Comparison of ENCODE assay signal across 24 cellular contexts in the genomic region with DNA sequence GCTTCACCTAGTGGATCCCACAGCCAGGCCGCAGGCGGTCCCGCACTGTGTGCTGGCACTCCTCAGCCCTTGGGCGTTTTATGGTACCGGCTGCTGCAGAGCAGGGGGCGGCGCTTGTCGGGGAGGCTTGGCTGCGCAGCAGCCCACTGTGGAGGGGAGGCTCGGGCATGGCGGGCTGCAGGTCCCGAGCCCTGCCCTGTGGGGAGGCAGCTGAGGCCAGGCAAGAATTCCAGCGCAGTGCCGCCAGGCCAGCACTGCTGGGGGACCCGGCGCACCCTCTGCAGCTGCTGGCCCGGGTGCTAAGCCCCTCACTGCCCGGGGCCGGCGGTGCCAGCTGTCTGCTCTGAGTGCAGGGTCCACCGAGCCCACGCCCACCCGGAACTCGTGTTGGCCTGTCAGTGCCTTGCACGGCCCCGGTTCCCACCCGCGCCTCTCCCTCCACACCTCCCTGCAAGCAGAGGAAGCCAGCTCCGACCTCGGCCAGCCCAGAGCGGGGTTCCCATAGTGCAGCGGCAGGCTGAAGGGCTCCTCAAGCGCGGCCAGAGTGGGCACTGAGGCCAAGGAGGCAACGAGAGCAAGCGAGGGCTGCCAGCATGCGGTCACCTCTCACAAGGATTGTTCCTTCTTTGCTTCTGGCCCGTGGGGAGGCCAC.
"Had no signal": no experiment of that assay in that cellular context is flagged by ENCODE, and none has a peak within 500 bp of the region (broad histone marks: within the 10 kb centered on the region; RNA-seq: fewer than 3 reads in every experiment).

No MANE protein-coding gene starts in this region.

- H3K27ac ChIP-seq: coronary artery, dorsolateral prefrontal cortex, esophagus muscularis mucosa, foreskin keratinocyte, gastroesophageal sphincter, heart left ventricle, hepatocyte, left lung had no signal

- H3K4me1 ChIP-seq: foreskin keratinocyte, heart left ventricle, left lung had no signal

- DNase-seq: dermis blood vessel endothelial cell; effector CD4-positive, alpha-beta T cell; effector memory CD4-positive, alpha-beta T cell; foreskin keratinocyte; heart left ventricle; immature natural killer cell; islet precursor cell; left cardiac atrium; left ventricle myocardium superior; mammary epithelial cell; mesendoderm; midbrain; naive thymus-derived CD4-positive, alpha-beta T cell had no signal

- H3K36me3 Mint-ChIP-seq: memory B cell; naive thymus-derived CD4-positive, alpha-beta T cell had no signal

- H3K27me3 ChIP-seq: esophagus muscularis mucosa, foreskin keratinocyte, gastroesophageal sphincter, heart left ventricle, hepatocyte, left lung had no signal

- H3K27ac Mint-ChIP-seq: immature natural killer cell; memory B cell; naive thymus-derived CD4-positive, alpha-beta T cell had no signal

- H3K9me3 ChIP-seq: esophagus muscularis mucosa, gastroesophageal sphincter, heart left ventricle had no signal

- H3K4me3 ChIP-seq: coronary artery, dorsolateral prefrontal cortex, esophagus muscularis mucosa, gastroesophageal sphincter, heart left ventricle, hepatocyte, left lung, lung had no signal

- H3K36me3 ChIP-seq: esophagus muscularis mucosa, gastroesophageal sphincter, heart left ventricle, left lung had no signal

- FAIRE-seq: colon, endothelial cell of umbilical vein, frontal cortex had no signal

- H3K4me1 Mint-ChIP-seq: immature natural killer cell; memory B cell; naive thymus-derived CD4-positive, alpha-beta T cell had no signal

- H3K27me3 Mint-ChIP-seq: memory B cell had no signal

- H3K4me3 Mint-ChIP-seq: immature natural killer cell; memory B cell; naive thymus-derived CD4-positive, alpha-beta T cell had no signal
